In the genomic region with DNA sequence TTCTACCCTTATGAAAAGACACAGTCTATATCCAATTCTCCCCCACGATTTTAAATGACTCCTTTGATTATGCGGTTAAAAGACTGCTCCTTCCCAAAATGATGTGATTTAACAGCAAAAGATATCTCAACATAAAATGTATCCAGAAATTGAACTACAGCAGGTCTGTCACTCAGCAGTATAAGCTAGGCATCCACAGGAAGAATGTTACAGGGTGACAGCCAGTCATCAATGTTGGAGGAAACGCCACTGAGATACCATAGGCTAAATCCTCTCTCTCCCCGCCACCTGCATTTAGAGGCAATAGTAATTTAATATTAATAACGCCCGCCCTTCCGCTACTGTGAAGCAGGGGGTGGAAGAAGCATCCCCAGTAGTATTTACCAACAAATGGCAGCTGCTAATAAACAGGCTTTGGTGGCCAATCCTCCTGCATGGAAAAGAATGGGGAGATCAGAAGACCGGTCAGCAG, we compare ENCODE assay signal across 8 cellular contexts. TPM values are rescaled to one million over a fixed set of nuclear protein-coding genes. Genes with fewer than 3 reads are reported as not detected.
DNase-seq lines count a peak whose midpoint lies in the region; ATAC-seq, FAIRE-seq and TF ChIP-seq lines count a peak whose summit lies in the region.

No MANE protein-coding gene starts in this region.

- H3K9me3 ChIP-seq in MG63 (no peaks in the 10 kb centered on the region), stomach smooth muscle (ENCODE audit: control insufficient read depth in 2 of 2, low read length in 2 of 2) (no peaks in the 10 kb centered on the region)

- H3K4me3 ChIP-seq in MG63 = peak overlapping the region; percentile 97
- H3K4me3 ChIP-seq in fibroblast of mammary gland (ENCODE audit: control insufficient read depth, low read depth, low read length) = peak overlapping the region; percentile 92
- H3K4me3 ChIP-seq in stomach smooth muscle (ENCODE audit: low read length in 2 of 2) = peak overlapping the region; percentile 89 to 92

- TF ChIP-seq CTCF in fibroblast of mammary gland (conservative IDR thresholded peaks at IDR 0.05; ENCODE audit: control insufficient read depth, insufficient read depth, low read depth, low read length) = no peak
- no peak for TF ChIP-seq CTCF in chondrocyte (IDR thresholded peaks at IDR 0.05)

- H3K27me3 ChIP-seq in MG63 (no peaks in the 10 kb centered on the region), stomach smooth muscle (ENCODE audit: control insufficient read depth in 1 of 2, insufficient read depth in 2 of 2, low read length in 2 of 2) (no peaks in the 10 kb centered on the region)

- H3K4me3 Mint-ChIP-seq in chondrocyte (ENCODE audit: unreplicated experiment) = no peak overlapping the region
- no peak overlapping the region for H3K4me3 Mint-ChIP-seq in activated naive CD4-positive, alpha-beta T cell treated with anti-CD3 and anti-CD28 coated beads, Interleukin-2, amount 10 ng/mL, durations not matched to agents 7 days and 5 days

- no peak overlapping the region for H3K27ac Mint-ChIP-seq in chondrocyte (ENCODE audit: unreplicated experiment)
- H3K27ac Mint-ChIP-seq in activated naive CD4-positive, alpha-beta T cell treated with anti-CD3 and anti-CD28 coated beads, Interleukin-2, amount 10 ng/mL, durations not matched to agents 7 days and 5 days = no peak overlapping the region

- CTCF ChIA-PET in activated naive CD4-positive, alpha-beta T cell treated with anti-CD3 and anti-CD28 coated beads, Interleukin-2, amount 10 ng/mL, durations not matched to agents 7 days and 5 days (lab: Charles Lee) = interaction anchor here (1.3 kb wide), 1 partner anchor 15 kb away, joined by 3 read pairs; no protein-coding TSS in a partner anchor

- H3K36me3 Mint-ChIP-seq in chondrocyte (ENCODE audit: low read depth) = peaks cover 14% of the 10 kb centered on the region
- peaks cover 34% of the 10 kb centered on the region for H3K36me3 Mint-ChIP-seq in activated naive CD4-positive, alpha-beta T cell treated with anti-CD3 and anti-CD28 coated beads, Interleukin-2, amount 10 ng/mL, durations not matched to agents 7 days and 5 days

- H3K27me3 Mint-ChIP-seq in chondrocyte (ENCODE audit: low read depth) = no peaks in the 10 kb centered on the region
- no peaks in the 10 kb centered on the region for H3K27me3 Mint-ChIP-seq in activated naive CD4-positive, alpha-beta T cell treated with anti-CD3 and anti-CD28 coated beads, Interleukin-2, amount 10 ng/mL, durations not matched to agents 7 days and 5 days

- H3K4me1 Mint-ChIP-seq in chondrocyte (ENCODE audit: low read depth) = peaks cover 43% of the 10 kb centered on the region
- H3K4me1 Mint-ChIP-seq in activated naive CD4-positive, alpha-beta T cell treated with anti-CD3 and anti-CD28 coated beads, Interleukin-2, amount 10 ng/mL, durations not matched to agents 7 days and 5 days = peaks cover 38% of the 10 kb centered on the region

- H3K4me1 ChIP-seq in stomach smooth muscle (ENCODE audit: control insufficient read depth, insufficient read depth, low read length) = peaks cover 14% of the 10 kb centered on the region

- H3K9ac ChIP-seq in stomach smooth muscle (ENCODE audit: low read length in 2 of 2) = peak overlapping the region; percentile 75 to 84

- no peak for FAIRE-seq in RCC 7860 (lab: Jason Lieb, UNC)

- no peak for DNase-seq in MG63
- DNase-seq in fibroblast of mammary gland (ENCODE audit: low read depth) = no peak
- no peak for DNase-seq in stimulated activated CD4-positive, alpha-beta T cell treated with anti-CD3 and anti-CD28 coated beads, Interleukin-12 subunit alpha, Interleukin-12 subunit beta, amount 100 ng/mL, for 4 hours
- no peak for DNase-seq in chondrocyte (ENCODE audit: low spot score)
- DNase-seq in activated naive CD4-positive, alpha-beta T cell treated with anti-CD3 and anti-CD28 coated beads, Interleukin-2, amount 10 ng/mL, durations not matched to agents 7 days and 5 days = no peak
- no peak for DNase-seq in RCC 7860 (ENCODE audit: low spot score)

- H3K9me3 Mint-ChIP-seq in chondrocyte (ENCODE audit: low read depth) = no peaks in the 10 kb centered on the region
- no peaks in the 10 kb centered on the region for H3K9me3 Mint-ChIP-seq in activated naive CD4-positive, alpha-beta T cell treated with anti-CD3 and anti-CD28 coated beads, Interleukin-2, amount 10 ng/mL, durations not matched to agents 7 days and 5 days

- peak overlapping the region; percentile 79 for H3K27ac ChIP-seq in stomach smooth muscle (ENCODE audit: low read length)

- H3K36me3 ChIP-seq in MG63 = peaks cover 36% of the 10 kb centered on the region
- H3K36me3 ChIP-seq in stomach smooth muscle (ENCODE audit: control insufficient read depth in 2 of 2, insufficient read depth in 2 of 2, low read length in 2 of 2) = peaks cover 13 to 21% of the 10 kb centered on the region in 2 donors

- ATAC-seq in GM21447 (IDR thresholded peaks at IDR 0.05; ENCODE audit: unreplicated experiment) = peak; percentile 1

RNA-seq across cellular contexts. Expression of a gene that starts 0.6 kb away (rescaled TPM):
- total RNA-seq in MG63 (2014; rRNA removed; shearing (Covaris generic); ENCODE audit: low replicate concordance) = 95.0 and 201 TPM in 2 replicates
- 49.8 to 72.1 TPM (median 50.2 TPM) in 3 replicates for total RNA-seq in chondrocyte

RNA-seq across cellular contexts. Expression of a gene that starts 0.8 kb away (rescaled TPM):
- total RNA-seq in MG63 (2014; rRNA removed; shearing (Covaris generic); ENCODE audit: low replicate concordance) = 45.6 and 97.8 TPM in 2 replicates
- 73.6 to 84.8 TPM (median 81.1 TPM) in 3 replicates for total RNA-seq in chondrocyte

RNA-seq across cellular contexts. Expression of a gene that starts 25.3 kb away (rescaled TPM):
- total RNA-seq in MG63 (2014; rRNA removed; shearing (Covaris generic); ENCODE audit: low replicate concordance) = 1.1 and 6.6 TPM in 2 replicates
- total RNA-seq in chondrocyte = 2.1 to 4.4 TPM (median 2.6 TPM) in 3 replicates
